In the genomic region with DNA sequence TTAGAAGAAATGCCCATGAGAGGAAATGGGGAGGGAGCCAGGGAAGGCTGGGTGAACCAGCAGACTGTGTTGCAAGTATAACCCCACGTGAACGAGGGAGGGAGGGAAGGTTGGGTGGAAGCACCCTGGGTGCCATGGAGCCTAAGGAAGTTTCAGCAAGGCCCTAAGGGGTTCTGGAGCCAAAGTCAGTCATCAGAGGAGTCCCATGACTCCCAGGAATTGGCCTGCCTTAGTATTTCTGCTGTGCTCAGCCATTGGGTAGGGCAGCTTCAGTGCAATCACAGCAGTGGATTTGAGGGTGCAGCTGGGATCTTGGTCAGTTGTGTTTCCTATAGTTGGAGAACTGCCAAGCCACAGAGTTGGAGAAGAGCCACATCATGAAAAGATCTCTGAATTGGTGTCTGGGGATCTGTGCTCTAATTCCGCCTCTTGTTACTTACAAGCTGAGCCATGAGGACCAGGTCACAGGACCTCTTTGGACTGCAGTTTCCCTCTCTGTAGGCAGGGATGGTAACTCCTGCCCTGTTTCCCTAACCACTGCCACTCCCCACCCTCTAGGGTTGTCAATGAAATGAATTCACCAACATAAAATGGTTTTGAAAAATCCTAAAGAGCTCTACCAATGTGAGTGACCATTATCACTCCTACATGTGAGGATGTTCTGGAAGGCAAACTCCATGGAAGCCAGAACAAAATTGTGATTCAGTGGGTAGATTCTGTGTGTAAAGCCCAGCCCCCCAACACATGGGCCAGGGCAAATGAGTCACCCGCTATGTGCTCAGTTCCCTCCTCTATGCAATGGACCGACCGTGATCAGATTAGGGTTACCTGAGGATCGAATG, we compare ENCODE assay signal across 8 cellular contexts.
DNase-seq lines count a peak whose midpoint lies in the region; ATAC-seq and TF ChIP-seq lines count a peak whose summit lies in the region.

No MANE protein-coding gene starts in this region.

- H3K27me3 ChIP-seq in SK-N-SH (ENCODE audit: insufficient read depth) (peaks cover 15% of the 10 kb centered on the region; the same call in 1 of the 2 replicates), Karpas-422 (ENCODE audit: low read length) (no peaks in the 10 kb centered on the region)

- DNase-seq in SK-N-SH (peak; percentile 73), cardiac septum (ENCODE audit: low spot score) (peak; percentile 76), smooth muscle cell of the brain vasculature (ENCODE audit: low read depth, low spot score) (peak; percentile 73), Karpas-422 (no peak), T-cell (no peak)

- ATAC-seq in T-cell (replicated peaks in 1 of 4) (no peak), GM21381 (IDR thresholded peaks at IDR 0.05; ENCODE audit: unreplicated experiment) (no peak), GM21447 (IDR thresholded peaks at IDR 0.05; ENCODE audit: unreplicated experiment) (no peak)

- no peak overlapping the region for H3K27ac Mint-ChIP-seq in T-cell

- H3K4me1 Mint-ChIP-seq in T-cell, result no peaks in the 10 kb centered on the region

- POLR2A ChIA-PET in HEK293 (lab: Yijun Ruan, JAX) (no interaction called here), SK-N-SH (lab: Yijun Ruan, JAX) (interaction anchor here (0.7 to 0.9 kb wide), 2 partner anchors 17 to 44 kb away, joined by 3 read pairs; no protein-coding TSS in a partner anchor), T-cell (lab: Charles Lee) (no interaction called here)

- intact Hi-C loops in cardiac septum (cut with DNase I), result no loop called here

- H3K79me2 ChIP-seq in SK-N-SH (ENCODE audit: insufficient read depth), result no peaks in the 10 kb centered on the region
- H3K79me2 ChIP-seq in Karpas-422 (ENCODE audit: low read length), result no peaks in the 10 kb centered on the region

- peaks cover 16 to 28% of the 10 kb centered on the region in 2 donors for H3K27me3 Mint-ChIP-seq in T-cell

- CTCF ChIA-PET in HEK293 (lab: Yijun Ruan, JAX), result interaction anchor here (0.8 to 1.0 kb wide), 2 partner anchors 14 to 630 kb away, joined by 3 to 4 read pairs; no protein-coding TSS in a partner anchor
- CTCF ChIA-PET in SK-N-SH (lab: Yijun Ruan, JAX), result interaction anchor here (0.8 to 2.2 kb wide), 11 partner anchors 15 to 854 kb away, joined by 3 to 5 read pairs (median 3); no protein-coding TSS in a partner anchor
- CTCF ChIA-PET in T-cell (lab: Charles Lee), result no interaction called here

- H3K4me3 Mint-ChIP-seq in T-cell, result no peak overlapping the region

- no peak; the same call in none of the 2 replicates for TF ChIP-seq RAD21 in SK-N-SH (IDR thresholded peaks at IDR 0.05; ENCODE audit: low read length)

- no peaks in the 10 kb centered on the region for H4K20me1 ChIP-seq in SK-N-SH (ENCODE audit: insufficient read depth)
- no peaks in the 10 kb centered on the region for H4K20me1 ChIP-seq in Karpas-422 (ENCODE audit: insufficient read depth, low read depth, low read length)

- no peaks in the 10 kb centered on the region for H3K9me2 ChIP-seq in SK-N-SH
- H3K9me2 ChIP-seq in Karpas-422 (replicated peaks; ENCODE audit: insufficient read depth, low read length), result no peaks in the 10 kb centered on the region

- H3K9me3 Mint-ChIP-seq in T-cell, result no peaks in the 10 kb centered on the region

- H3K36me3 ChIP-seq in HEK293 (ENCODE audit: control insufficient read depth in 2 of 2, insufficient read depth in 1 of 2, low read length in 2 of 2) (no peaks in the 10 kb centered on the region), SK-N-SH (replicated peaks in 1 of 2; ENCODE audit: control insufficient read depth in 1 of 2, insufficient read depth in 2 of 2, low read length in 1 of 2) (no peaks in the 10 kb centered on the region), Karpas-422 (ENCODE audit: insufficient read depth, low read length) (no peaks in the 10 kb centered on the region)

- no peaks in the 10 kb centered on the region for H3F3A ChIP-seq in SK-N-SH (replicated peaks; ENCODE audit: insufficient read depth)

- WGBS in SK-N-SH (ENCODE audit: low lambda C conversion rate), result 69% methylated on average over 7 of the region's 7 CpGs

- H2AFZ ChIP-seq in SK-N-SH (ENCODE audit: low read depth) (no peak overlapping the region), Karpas-422 (ENCODE audit: low read length) (no peak overlapping the region)

- H3K9me3 ChIP-seq in HEK293 (ENCODE audit: control insufficient read depth, insufficient read depth, low read depth, low read length) (no peaks in the 10 kb centered on the region), SK-N-SH (no peaks in the 10 kb centered on the region), Karpas-422 (ENCODE audit: low read length) (no peaks in the 10 kb centered on the region)

- peak in 1 of 2 experiments; percentile 64; a peak in 2 of 4 replicates for TF ChIP-seq EP300 in SK-N-SH (IDR thresholded peaks at IDR 0.05; ENCODE audit: borderline replicate concordance in 1 of 2, low read depth in 1 of 2, low read length in 1 of 2)

- H3K27ac ChIP-seq in HEK293 (ENCODE audit: extremely low read depth, low read depth, low read length) (no peak overlapping the region), SK-N-SH (ENCODE audit: low read depth in 2 of 2, low read length in 1 of 2) (peak overlapping the region in 1 of 2 experiments; percentile 92; a peak in 2 of 4 replicates), Karpas-422 (ENCODE audit: low read length) (no peak overlapping the region)

- peaks cover 10% of the 10 kb centered on the region for H3K36me3 Mint-ChIP-seq in T-cell

- no peaks in the 10 kb centered on the region for H3K4me1 ChIP-seq in HEK293 (ENCODE audit: control insufficient read depth, insufficient read depth, low read length)
- peaks cover 14 to 58% of the 10 kb centered on the region in 2 experiments for H3K4me1 ChIP-seq in SK-N-SH (ENCODE audit: control insufficient read depth in 1 of 2, insufficient read depth in 2 of 2, low read depth in 1 of 2, low read length in 1 of 2)
- H3K4me1 ChIP-seq in Karpas-422 (ENCODE audit: low read length), result no peaks in the 10 kb centered on the region

- H3K9ac ChIP-seq in SK-N-SH (no peak overlapping the region), Karpas-422 (ENCODE audit: low read length) (no peak overlapping the region)

- TF ChIP-seq CTCF in HEK293 (tag by site-specific recombination; IDR thresholded peaks at IDR 0.05), result no peak
- TF ChIP-seq CTCF in SK-N-SH (IDR thresholded peaks at IDR 0.05), result no peak

- no peak overlapping the region for H3K4me3 ChIP-seq in HEK293 (ENCODE audit: low read depth, low read length)
- H3K4me3 ChIP-seq in SK-N-SH (ENCODE audit: low read depth in 2 of 2, low read length in 1 of 2), result no peak overlapping the region
- no peak overlapping the region for H3K4me3 ChIP-seq in Karpas-422 (ENCODE audit: low read length)

- no peak overlapping the region for H3K4me2 ChIP-seq in SK-N-SH
- H3K4me2 ChIP-seq in Karpas-422 (ENCODE audit: low read depth, low read length, poor library complexity, severe bottlenecking), result no peak overlapping the region

TF ChIP-seq in SK-N-SH, 30 proteins besides CTCF, POLR2A, EP300 and RAD21 (continues in another document):
- TF ChIP-seq, protein P1, sequence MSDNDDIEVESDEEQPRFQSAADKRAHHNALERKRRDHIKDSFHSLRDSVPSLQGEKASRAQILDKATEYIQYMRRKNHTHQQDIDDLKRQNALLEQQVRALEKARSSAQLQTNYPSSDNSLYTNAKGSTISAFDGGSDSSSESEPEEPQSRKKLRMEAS (IDR thresholded peaks at IDR 0.05; ENCODE audit: low read depth), result no peak
- TF ChIP-seq FOXJ3 (CRISPR knock-in tag; IDR thresholded peaks at IDR 0.05) (peak; percentile 81; the same call in 1 of the 2 replicates), FOXM1 (IDR thresholded peaks at IDR 0.05; ENCODE audit: low read depth) (no peak), RXRA (IDR thresholded peaks at IDR 0.05; ENCODE audit: borderline replicate concordance, low read depth) (no peak), JUND (IDR thresholded peaks at IDR 0.05) (no peak), REST (IDR thresholded peaks at IDR 0.05; ENCODE audit: low read depth, low read length) (no peak), GABPA (IDR thresholded peaks at IDR 0.05; ENCODE audit: low read depth) (no peak), TCF12 (IDR thresholded peaks at IDR 0.05) (peak; percentile 55; the same call in 1 of the 2 replicates), NRF1 (IDR thresholded peaks at IDR 0.05; ENCODE audit: low read depth, low read length) (no peak), RFX5 (IDR thresholded peaks at IDR 0.05; ENCODE audit: low read length) (no peak), TAF1 (IDR thresholded peaks at IDR 0.05; ENCODE audit: borderline replicate concordance, low read depth, low read length) (no peak), YY1 (IDR thresholded peaks at IDR 0.05; ENCODE audit: low read depth) (no peak), SIN3A (IDR thresholded peaks at IDR 0.05; ENCODE audit: borderline replicate concordance, low read depth, low read length) (no peak), FOSL2 (IDR thresholded peaks at IDR 0.05; ENCODE audit: borderline replicate concordance, low read depth) (no peak), POLR2AphosphoS5 (IDR thresholded peaks at IDR 0.05; ENCODE audit: low read depth, low read length) (no peak), CHD2 (IDR thresholded peaks at IDR 0.05; ENCODE audit: low read length, partially characterized antibody) (peak; percentile 17), NFIC (IDR thresholded peaks at IDR 0.05; ENCODE audit: borderline replicate concordance) (peak; percentile 92)

Comparison
In these comparisons a context has a peak if more than half of its experiments do, and no peak if none do; other contexts are left out.
1. DNase-seq: peak in SK-N-SH (single experiment), cardiac septum (single experiment) and smooth muscle cell of the brain vasculature (single experiment); none in Karpas-422 (single experiment) and T-cell (0 of 34).
2. CTCF ChIA-PET loops: an anchor here in HEK293 (0.8 to 1.0 kb wide) and SK-N-SH (0.8 to 2.2 kb wide); none called in T-cell.